In genomic region chr1:147618077-147618569, GRCh38 we compare ENCODE assay signal across 16 cellular contexts. TPM values are rescaled to one million over a fixed set of nuclear protein-coding genes. Genes with fewer than 3 reads are reported as not detected.
DNase-seq lines count a peak whose midpoint lies in the region; ATAC-seq and TF ChIP-seq lines count a peak whose summit lies in the region.
"Had no signal": no experiment of that assay in that cellular context is flagged by ENCODE, and none has a peak within 500 bp of the region (broad histone marks: within the 10 kb centered on the region; RNA-seq: fewer than 3 reads in every experiment).

No MANE protein-coding gene starts in this region.

- H3K4me2 ChIP-seq in parathyroid adenoma (ENCODE audit: low read length) = peak overlapping the region; percentile 35

- H3K27me3 ChIP-seq in cardiac muscle cell (no peaks in the 10 kb centered on the region), parathyroid adenoma (ENCODE audit: control insufficient read depth, insufficient read depth, low read length) (no peaks in the 10 kb centered on the region)
- H3K27me3 ChIP-seq: breast epithelium, heart left ventricle, left lung, vagina had no signal

- POLR2A ChIA-PET in RWPE1 (lab: Yijun Ruan, JAX; ENCODE audit: low non-redundant PET) = no interaction called here

- TF ChIP-seq CTCF in cardiac muscle cell (IDR thresholded peaks at IDR 0.05; ENCODE audit: low read depth, low read length) (no peak), parathyroid adenoma (IDR thresholded peaks at IDR 0.05) (no peak), RWPE1 (conservative IDR thresholded peaks at IDR 0.05; ENCODE audit: low read depth) (no peak)

- H3K4me1 ChIP-seq in cardiac muscle cell (ENCODE audit: low read depth) = no peaks in the 10 kb centered on the region
- H3K4me1 ChIP-seq in parathyroid adenoma = no peaks in the 10 kb centered on the region
- H3K4me1 ChIP-seq: breast epithelium, left lung had no signal

- DNase-seq in cardiac muscle cell (ENCODE audit: low read depth in 1 of 2, low spot score in 1 of 2) (peak in 1 of 2 donors; percentile 44), left ventricle myocardium superior (no peak), amniotic stem cell (lab: John Stamatoyannopoulos, UW) (no peak), RWPE1 (ENCODE audit: low spot score) (no peak)
- DNase-seq in activated T-cell treated with anti-CD3 and anti-CD28 coated beads, Interleukin-2, amount 50 U/mL, for 48 hours = peak; percentile 48 to 57
- DNase-seq: DMS79 treated with DMSO at 0.1 percent for 48 hours, heart left ventricle, left lung, NCI-H2107 had no signal

- H2AFZ ChIP-seq in parathyroid adenoma = peak overlapping the region; percentile 29

- ATAC-seq in left ventricle myocardium superior = no peak
- ATAC-seq in GM19395 (IDR thresholded peaks at IDR 0.05; ENCODE audit: unreplicated experiment) = no peak
- ATAC-seq in HG03095 (IDR thresholded peaks at IDR 0.05; ENCODE audit: unreplicated experiment) = no peak
- ATAC-seq: HCT116, left lung had no signal

- no peak overlapping the region for H3K9ac ChIP-seq in parathyroid adenoma

- H3K4me3 ChIP-seq in cardiac muscle cell (no peak overlapping the region), parathyroid adenoma (ENCODE audit: low read depth, low read length) (peak overlapping the region; percentile 19)
- H3K4me3 ChIP-seq: breast epithelium, heart left ventricle, left lung, SK-N-MC, vagina had no signal

- H3K79me2 ChIP-seq in parathyroid adenoma = no peaks in the 10 kb centered on the region

- CTCF ChIA-PET in RWPE1 (lab: Yijun Ruan, JAX) = no interaction called here

- H3K9me3 ChIP-seq in cardiac muscle cell (ENCODE audit: low read depth) = no peaks in the 10 kb centered on the region
- no peaks in the 10 kb centered on the region for H3K9me3 ChIP-seq in parathyroid adenoma (ENCODE audit: control insufficient read depth, low read length)
- H3K9me3 ChIP-seq: breast epithelium, heart left ventricle, left lung, vagina had no signal

- H3K27ac ChIP-seq in cardiac muscle cell (peak overlapping the region; percentile 57), parathyroid adenoma (peak overlapping the region; percentile 66), RWPE1 (no peak overlapping the region)
- H3K27ac ChIP-seq: breast epithelium, heart left ventricle, left lung, SK-N-MC, vagina had no signal

- intact Hi-C loops in left ventricle myocardium superior (cut with micrococcal nuclease) = no loop called here

- H3K36me3 ChIP-seq in cardiac muscle cell (peaks cover 91% of the 10 kb centered on the region), parathyroid adenoma (ENCODE audit: control insufficient read depth, insufficient read depth, low read length) (no peaks in the 10 kb centered on the region)
- H3K36me3 ChIP-seq: breast epithelium had no signal

RNA-seq across cellular contexts. Expression of gene ACP6, which starts 52.2 kb away (rescaled TPM):
- total RNA-seq in cardiac muscle cell (23.9 and 45.7 TPM in 2 replicates), left ventricle myocardium superior (7.1 TPM)
- 73.9 and 80.8 TPM in 2 replicates for polyA plus RNA-seq in cardiac muscle cell

Comparison
In these comparisons a context has a peak if more than half of its experiments do, and no peak if none do; other contexts are left out.
1. DNase-seq: peak in activated T-cell treated with anti-CD3 and anti-CD28 coated beads, Interleukin-2, amount 50 U/mL, for 48 hours (2 of 2); none in left ventricle myocardium superior (single experiment), amniotic stem cell (single experiment) and RWPE1 (single experiment).